Comparison of ENCODE assay signal across 8 cellular contexts in genomic region chr20:31860431-31861345, GRCh38. TPM values are rescaled to one million over a fixed set of nuclear protein-coding genes. Genes with fewer than 3 reads are reported as not detected.
DNase-seq lines count a peak whose midpoint lies in the region; ATAC-seq, FAIRE-seq and TF ChIP-seq lines count a peak whose summit lies in the region.

No MANE protein-coding gene starts in this region.

- H3K9me3 Mint-ChIP-seq in chondrocyte (ENCODE audit: low read depth) = no peaks in the 10 kb centered on the region

- peak overlapping the region; percentile 34 for H3K4me3 ChIP-seq in GM12875 (ENCODE audit: low read depth, low read length)
- peak overlapping the region; percentile 65 for H3K4me3 ChIP-seq in lower lobe of right lung
- H3K4me3 ChIP-seq in aorta (ENCODE audit: low read length in 2 of 2) = no peak overlapping the region

- no peaks in the 10 kb centered on the region for H3K36me3 ChIP-seq in lower lobe of right lung
- H3K36me3 ChIP-seq in aorta (ENCODE audit: control insufficient read depth in 1 of 2, insufficient read depth in 2 of 2, low read length in 1 of 2) = no peaks in the 10 kb centered on the region

- ATAC-seq in lower lobe of right lung (peak; percentile 40 to 47), aorta (ENCODE audit: low FRiP score) (peak; percentile 13)

- peaks cover 13% of the 10 kb centered on the region for H3K4me1 ChIP-seq in lower lobe of right lung
- H3K4me1 ChIP-seq in aorta (ENCODE audit: control insufficient read depth in 1 of 2, insufficient read depth in 2 of 2, low read length in 2 of 2) = no peaks in the 10 kb centered on the region

- H3K27me3 Mint-ChIP-seq in chondrocyte (ENCODE audit: low read depth) = peaks cover 31% of the 10 kb centered on the region

- no peak for FAIRE-seq in GM12892 (lab: Jason Lieb, UNC)

- DNase-seq in NCI-H345 (lab: John Stamatoyannopoulos, UW) (peak; percentile 52), chondrocyte (ENCODE audit: low spot score) (peak; percentile 86), lower lobe of right lung (no peak), aorta (peak; percentile 61 to 76), DMS153 (lab: John Stamatoyannopoulos, UW) (no peak), GM12892 (ENCODE audit: insufficient read length) (no peak)

- no peak overlapping the region for H3K27ac Mint-ChIP-seq in chondrocyte (ENCODE audit: unreplicated experiment)

- H3K9me3 ChIP-seq in lower lobe of right lung (no peaks in the 10 kb centered on the region), aorta (ENCODE audit: control insufficient read depth, low read length) (no peaks in the 10 kb centered on the region)

- no peak for TF ChIP-seq POLR2A in GM12892 (IDR thresholded peaks at IDR 0.05; ENCODE audit: low read depth, low read length)

- intact Hi-C loops in lower lobe of right lung (cut with DNase I) = no loop called here
- intact Hi-C loops in aorta (cut with DNase I) = no loop called here

- WGBS in aorta, 2 donors = 12 to 14% methylated on average over 31 to 32 of the region's 32 CpGs

- H3K27me3 ChIP-seq in lower lobe of right lung (ENCODE audit: low read depth) = peaks cover 28% of the 10 kb centered on the region
- H3K27me3 ChIP-seq in aorta (ENCODE audit: control insufficient read depth in 1 of 2, insufficient read depth in 2 of 2, low read length in 1 of 2) = no peaks in the 10 kb centered on the region

- no peak for TF ChIP-seq CTCF in 22Rv1 (IDR thresholded peaks at IDR 0.05)
- no peak for TF ChIP-seq CTCF in GM12875 (IDR thresholded peaks at IDR 0.05; ENCODE audit: borderline replicate concordance, insufficient read depth, low read depth, low read length)
- TF ChIP-seq CTCF in chondrocyte (IDR thresholded peaks at IDR 0.05) = no peak
- TF ChIP-seq CTCF in lower lobe of right lung (IDR thresholded peaks at IDR 0.05) = no peak

- peak overlapping the region; percentile 53 for H3K4me3 Mint-ChIP-seq in chondrocyte (ENCODE audit: unreplicated experiment)

- peak overlapping the region; percentile 50; the same call in 1 of the 2 replicates for H3K27ac ChIP-seq in 22Rv1
- no peak overlapping the region for H3K27ac ChIP-seq in lower lobe of right lung
- no peak overlapping the region for H3K27ac ChIP-seq in aorta (ENCODE audit: low read depth in 1 of 2, low read length in 2 of 2)

- peaks cover 12% of the 10 kb centered on the region for H3K4me1 Mint-ChIP-seq in chondrocyte (ENCODE audit: low read depth)

- H3K36me3 Mint-ChIP-seq in chondrocyte (ENCODE audit: low read depth) = no peaks in the 10 kb centered on the region

RNA-seq across cellular contexts. Expression of gene DUSP15, which starts 9.6 kb away (rescaled TPM):
- 3.6 to 11.6 TPM (median 11.5 TPM) in 3 replicates for total RNA-seq in chondrocyte
- total RNA-seq in lower lobe of right lung = 0.80 TPM
- total RNA-seq in aorta = 1 to 10 TPM; 2.4 to 4.7 TPM
- 10 to 100 TPM in 1 of 2 donors, 1 to 10 TPM in 1; 2.6 to 31.7 TPM for polyA plus RNA-seq in aorta
- 1.2 TPM for polyA plus RNA-seq in GM12892 (2012; ENCODE audit: missing spikeins)

RNA-seq across cellular contexts. Expression of gene TTLL9, which starts 9.7 kb away (rescaled TPM):
- total RNA-seq in chondrocyte (0.24 to 0.37 TPM (median 0.33 TPM) in 3 replicates), lower lobe of right lung (5.9 TPM), aorta (under 1 TPM; 0.19 to 0.81 TPM)
- under 1 TPM in 1 of 2 donors, not detected in 1; 0.61 TPM for polyA plus RNA-seq in aorta
- polyA plus RNA-seq in GM12892 (2012; ENCODE audit: missing spikeins) = 0.61 TPM

RNA-seq across cellular contexts. Expression of gene FOXS1, which starts 15.3 kb away (rescaled TPM):
- total RNA-seq in chondrocyte (54.1 to 192 TPM (median 185 TPM) in 3 replicates), lower lobe of right lung (1.1 TPM), aorta (10 to 100 TPM in 1 of 2 donors, 1 to 10 TPM in 1; 10.0 to 20.2 TPM)
- polyA plus RNA-seq in aorta = 10 to 100 TPM; 11.4 to 76.4 TPM
- polyA plus RNA-seq in GM12892 (2012; ENCODE audit: missing spikeins) = not detected

RNA-seq across cellular contexts. Expression of gene MYLK2, which starts 41.5 kb away (rescaled TPM):
- total RNA-seq in chondrocyte = 1.3 to 3.3 TPM (median 2.9 TPM) in 3 replicates
- not detected for total RNA-seq in lower lobe of right lung
- under 1 TPM in 1 of 2 donors, not detected in 1; 0.30 TPM for total RNA-seq in aorta
- 1 to 10 TPM in 1 of 2 donors, not detected in 1; 8.1 TPM for polyA plus RNA-seq in aorta
- not detected for polyA plus RNA-seq in GM12892 (2012; ENCODE audit: missing spikeins)

Comparison
In these comparisons a context has a peak if more than half of its experiments do, and no peak if none do; other contexts are left out.
1. H3K4me3 ChIP-seq: peak in GM12875 (single experiment) and lower lobe of right lung (single experiment); none in aorta (0 of 2).
2. DNase-seq: peak in NCI-H345 (single experiment), chondrocyte (single experiment) and aorta (2 of 2); none in lower lobe of right lung (single experiment), DMS153 (single experiment) and GM12892 (single experiment).